In genomic region chr9:23662320-23662719, GRCh38 we compare ENCODE assay signal across 27 cellular contexts.
DNase-seq lines count a peak whose midpoint lies in the region; ATAC-seq, FAIRE-seq and TF ChIP-seq lines count a peak whose summit lies in the region.
"Had no signal": no experiment of that assay in that cellular context is flagged by ENCODE, and none has a peak within 500 bp of the region (broad histone marks: within the 10 kb centered on the region; RNA-seq: fewer than 3 reads in every experiment).

No MANE protein-coding gene starts in this region.

- H3K36me3 ChIP-seq in PC-3 (ENCODE audit: low read depth, low read length) (peaks cover 20% of the 10 kb centered on the region), bronchial epithelial cell (ENCODE audit: control insufficient read depth, insufficient read depth, low read length) (no peaks in the 10 kb centered on the region)

- no peak for TF ChIP-seq CTCF in PC-3 (conservative IDR thresholded peaks at IDR 0.05; ENCODE audit: low read depth, low read length)
- TF ChIP-seq CTCF in bronchial epithelial cell (IDR thresholded peaks at IDR 0.05; ENCODE audit: insufficient read depth, low read length, severe bottlenecking) = no peak

- no peaks in the 10 kb centered on the region for H3K9me3 ChIP-seq in PC-3 (ENCODE audit: low read length)
- H3K9me3 ChIP-seq: Caco-2 had no signal

- CTCF ChIA-PET in PC-3 (lab: Charles Lee) = no interaction called here

- no peaks in the 10 kb centered on the region for H3F3A ChIP-seq in PC-3 (ENCODE audit: low read length, unreplicated experiment)

- peak; percentile 28 for FAIRE-seq in bronchial epithelial cell (lab: Jason Lieb, UNC)
- FAIRE-seq: G401.6, GM12891, GM19239, H54, HepG2 had no signal

- H3K4me1 ChIP-seq in PC-3 (ENCODE audit: insufficient read depth, low read length) = peaks cover 22% of the 10 kb centered on the region
- H3K4me1 ChIP-seq: Caco-2 had no signal

- POLR2A ChIA-PET in PC-3 (lab: Charles Lee; ENCODE audit: unreplicated experiment) = no interaction called here

- no peaks in the 10 kb centered on the region for H3K9me2 ChIP-seq in PC-3 (replicated peaks; ENCODE audit: low read length)

- H3K27me3 ChIP-seq in PC-3 (ENCODE audit: low read length) (no peaks in the 10 kb centered on the region), bronchial epithelial cell (ENCODE audit: control insufficient read depth, insufficient read depth, low read length) (no peaks in the 10 kb centered on the region)

- intact Hi-C loops in PC-3 (cut with micrococcal nuclease) (no loop called here), Right ventricle myocardium superior (cut with DNase I) (no loop called here)

- no peaks in the 10 kb centered on the region for H3K79me2 ChIP-seq in PC-3 (ENCODE audit: low read length)

- H3K4me3 ChIP-seq in PC-3 (ENCODE audit: low read length) (no peak overlapping the region), bronchial epithelial cell (ENCODE audit: low read depth, low read length) (no peak overlapping the region)
- H3K4me3 ChIP-seq: SK-N-MC had no signal

- ATAC-seq in PC-3 (no peak), Right ventricle myocardium superior (ENCODE audit: poor library complexity) (no peak)
- ATAC-seq: CD8-positive, alpha-beta T cell; HepG2; Panc1 had no signal

- DNase-seq in NK-92 treated with Interleukin-12 subunit alpha and Interleukin-12 subunit beta, amount 100 ng/mL, for 24 hours (lab: John Stamatoyannopoulos, UW) = peak; percentile 6
- DNase-seq in NK-92 (lab: John Stamatoyannopoulos, UW; ENCODE audit: unreplicated experiment) = no peak
- no peak for DNase-seq in PC-3
- no peak for DNase-seq in bronchial epithelial cell (ENCODE audit: low read depth)
- no peak for DNase-seq in SKM-1 (lab: John Stamatoyannopoulos, UW; ENCODE audit: unreplicated experiment)
- no peak for DNase-seq in Right ventricle myocardium superior
- DNase-seq in caudate nucleus (lab: John Stamatoyannopoulos, UW) = no peak
- DNase-seq: Caco-2; CD8-positive, alpha-beta T cell; Karpas-422; NCI-H1105 treated with DMSO at 0.1 percent for 48 hours; NCI-H146; NCI-H1930; NCI-H2107; NCI-H446; NCI-H524 treated with DMSO at 0.1 percent for 48 hours; NCI-H774; SIG-M5 had no signal

- no peaks in the 10 kb centered on the region for H4K20me1 ChIP-seq in PC-3 (ENCODE audit: low read length)

- H3K9ac ChIP-seq in PC-3 (ENCODE audit: low read length) = peak overlapping the region; percentile 54; the same call in 1 of the 2 replicates

- H3K4me2 ChIP-seq in PC-3 (ENCODE audit: low read length) = no peak overlapping the region

- BruUV-seq in PC-3 (replicated peaks; lab: Mats Ljungman, UMichigan) = no TSS peak

- H3K27ac ChIP-seq in PC-3 (ENCODE audit: low read length) (peak overlapping the region; percentile 93), caudate nucleus (ENCODE audit: low read depth, low read length) (no peak overlapping the region)
- H3K27ac ChIP-seq: 22Rv1, C4-2B, SK-N-MC had no signal

- no peak overlapping the region for H2AFZ ChIP-seq in PC-3 (ENCODE audit: low read length)
